Comparison of ENCODE assay signal across 8 cellular contexts in the genomic region with DNA sequence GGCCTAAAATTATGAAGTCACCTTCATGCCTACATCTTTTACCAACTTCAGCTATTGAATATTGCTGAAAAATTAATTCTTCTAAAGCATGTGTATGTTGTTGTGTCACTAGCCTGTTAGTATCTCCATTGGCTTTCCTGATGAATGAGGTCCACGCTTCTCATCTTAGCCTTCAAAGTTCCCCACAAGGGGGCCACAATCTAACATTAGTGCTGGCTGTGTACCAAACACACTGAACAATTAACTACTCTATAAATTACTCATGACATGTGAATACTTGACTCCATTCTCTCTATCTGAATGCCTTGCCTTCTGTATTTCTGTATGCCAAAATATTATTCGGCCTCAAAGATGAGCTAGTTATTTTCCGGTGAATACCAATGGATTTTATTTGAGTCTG.
DNase-seq lines count a peak whose midpoint lies in the region; ATAC-seq and TF ChIP-seq lines count a peak whose summit lies in the region.

No MANE protein-coding gene starts in this region.

- H3K9me3 ChIP-seq in heart left ventricle (no peaks in the 10 kb centered on the region), body of pancreas (no peaks in the 10 kb centered on the region), uterus (no peaks in the 10 kb centered on the region)

- no peak overlapping the region for H3K4me3 ChIP-seq in heart left ventricle
- no peak overlapping the region for H3K4me3 ChIP-seq in body of pancreas
- H3K4me3 ChIP-seq in uterus, result no peak overlapping the region

- H3K4me1 ChIP-seq in heart left ventricle, result peaks cover 0 to 7% (median 0%) of the 10 kb centered on the region in 12 donors
- H3K4me1 ChIP-seq in body of pancreas, result no peaks in the 10 kb centered on the region
- no peaks in the 10 kb centered on the region for H3K4me1 ChIP-seq in uterus

- TF ChIP-seq POLR2A in heart left ventricle (IDR thresholded peaks at IDR 0.05), result no peak
- TF ChIP-seq POLR2A in body of pancreas (IDR thresholded peaks at IDR 0.05), result no peak
- TF ChIP-seq POLR2A in uterus (IDR thresholded peaks at IDR 0.05), result no peak

- 49 to 61% (median 55%) methylated on average over 3 of the region's 3 CpGs for WGBS in heart left ventricle, 4 donors
- WGBS in body of pancreas, 2 donors, result 65 to 71% methylated on average over 3 of the region's 3 CpGs

- no peak overlapping the region for H3K4me3 Mint-ChIP-seq in stimulated activated naive CD8-positive, alpha-beta T cell treated with anti-CD3 and anti-CD28 coated beads, Interleukin-15, amount 100 ng/mL, for 72 hours

- H3K27ac ChIP-seq in heart left ventricle, result peak overlapping the region in 1 of 12 donors; percentile 4
- H3K27ac ChIP-seq in body of pancreas, result no peak overlapping the region
- H3K27ac ChIP-seq in uterus, result no peak overlapping the region

- no peak overlapping the region for H3K27ac Mint-ChIP-seq in stimulated activated naive CD8-positive, alpha-beta T cell treated with anti-CD3 and anti-CD28 coated beads, Interleukin-15, amount 100 ng/mL, for 72 hours

- DNase-seq in heart left ventricle (peak in 1 of 5 donors; percentile 8), cardiac septum (ENCODE audit: low spot score) (no peak), HT-29 (ENCODE audit: low spot score) (peak; percentile 73), body of pancreas (peak in 1 of 4 donors; percentile 41), ureter (ENCODE audit: low spot score) (no peak), sciatic nerve (ENCODE audit: low spot score) (no peak), uterus (no peak)
- no peak for DNase-seq in stimulated activated naive CD8-positive, alpha-beta T cell treated with anti-CD3 and anti-CD28 coated beads, Interleukin-15, amount 100 ng/mL, for 72 hours

- ATAC-seq in heart left ventricle, result no peak
- no peak for ATAC-seq in body of pancreas
- peak; percentile 49 for ATAC-seq in stimulated activated naive CD8-positive, alpha-beta T cell treated with anti-CD3 and anti-CD28 coated beads, Interleukin-15, amount 100 ng/mL, for 72 hours
- no peak for ATAC-seq in sciatic nerve

- intact Hi-C loops in heart left ventricle (cut with DNase I) (no loop called here), cardiac septum (cut with DNase I) (no loop called here), body of pancreas (cut with DNase I) (no loop called here), sciatic nerve (cut with DNase I) (no loop called here), uterus (cut with DNase I; ENCODE audit: low total_unique reads) (no loop called here)

- no peaks in the 10 kb centered on the region for H3K27me3 ChIP-seq in heart left ventricle
- H3K27me3 ChIP-seq in body of pancreas, result no peaks in the 10 kb centered on the region
- H3K27me3 ChIP-seq in uterus, result no peaks in the 10 kb centered on the region

- H3K9me3 Mint-ChIP-seq in stimulated activated naive CD8-positive, alpha-beta T cell treated with anti-CD3 and anti-CD28 coated beads, Interleukin-15, amount 100 ng/mL, for 72 hours, result peaks cover 0 to 4% of the 10 kb centered on the region in 2 donors

- H3K4me1 Mint-ChIP-seq in stimulated activated naive CD8-positive, alpha-beta T cell treated with anti-CD3 and anti-CD28 coated beads, Interleukin-15, amount 100 ng/mL, for 72 hours, result no peaks in the 10 kb centered on the region

- H3K27me3 Mint-ChIP-seq in stimulated activated naive CD8-positive, alpha-beta T cell treated with anti-CD3 and anti-CD28 coated beads, Interleukin-15, amount 100 ng/mL, for 72 hours, result no peaks in the 10 kb centered on the region

- H3K36me3 ChIP-seq in heart left ventricle (no peaks in the 10 kb centered on the region), body of pancreas (replicated peaks in 1 of 2; ENCODE audit: insufficient read depth in 1 of 2, low read depth in 2 of 2) (no peaks in the 10 kb centered on the region), uterus (no peaks in the 10 kb centered on the region)

- TF ChIP-seq CTCF in heart left ventricle (IDR thresholded peaks at IDR 0.05), result peak in 9 of 12 donors; percentile 3 to 45 (median 28)
- peak in 4 of 7 experiments; percentile 8 to 39 (median 8) for TF ChIP-seq CTCF in body of pancreas (IDR thresholded peaks at IDR 0.05)
- no peak for TF ChIP-seq CTCF in uterus (IDR thresholded peaks at IDR 0.05)

Comparison
In these comparisons a context has a peak if more than half of its experiments do, and no peak if none do; other contexts are left out.
1. CTCF ChIP-seq: peak in heart left ventricle (9 of 12) and body of pancreas (4 of 7); none in uterus (0 of 4).